In the genomic region with DNA sequence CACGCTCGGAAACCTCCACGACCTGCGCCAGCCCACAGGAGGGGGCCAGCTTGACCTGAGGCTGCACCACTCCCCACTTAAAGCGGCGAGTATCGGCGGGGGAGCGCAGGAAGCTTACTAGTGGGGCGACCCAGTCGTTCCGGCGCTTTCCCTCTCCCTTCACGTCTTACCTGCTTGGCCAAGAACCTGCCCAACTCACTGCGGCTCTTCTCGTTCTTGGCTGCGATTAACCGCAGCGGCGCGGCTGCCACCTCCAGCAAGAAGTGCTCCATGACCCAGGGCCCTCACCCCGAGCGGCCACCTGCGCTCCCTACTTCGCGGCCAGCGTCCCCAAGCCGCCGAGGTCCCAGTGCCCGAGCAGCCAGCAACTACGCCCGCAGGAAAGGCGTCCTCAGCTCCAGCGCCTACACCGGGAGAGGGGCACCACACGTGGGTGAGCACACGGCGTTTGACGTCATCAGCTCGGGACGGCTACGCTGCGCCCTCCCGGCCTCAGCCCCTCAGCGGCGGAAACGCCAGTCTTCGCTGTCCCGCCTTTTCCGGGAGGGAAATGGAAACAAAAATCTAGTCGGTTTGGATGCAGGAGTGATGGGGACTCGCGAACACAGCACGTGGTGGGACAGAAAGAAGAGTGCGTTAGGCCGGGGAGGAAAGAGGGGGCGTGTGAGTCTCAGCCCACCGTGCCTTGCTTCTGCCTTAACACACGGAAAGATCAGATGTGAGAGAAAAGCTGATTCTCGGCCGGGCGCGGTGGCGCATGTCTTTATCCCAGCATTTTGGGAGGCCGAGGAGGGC, we compare ENCODE assay signal across 8 cellular contexts. TPM values are rescaled to one million over a fixed set of nuclear protein-coding genes. Genes with fewer than 3 reads are reported as not detected.
DNase-seq lines count a peak whose midpoint lies in the region; ATAC-seq, FAIRE-seq and TF ChIP-seq lines count a peak whose summit lies in the region.

A gene with protein sequence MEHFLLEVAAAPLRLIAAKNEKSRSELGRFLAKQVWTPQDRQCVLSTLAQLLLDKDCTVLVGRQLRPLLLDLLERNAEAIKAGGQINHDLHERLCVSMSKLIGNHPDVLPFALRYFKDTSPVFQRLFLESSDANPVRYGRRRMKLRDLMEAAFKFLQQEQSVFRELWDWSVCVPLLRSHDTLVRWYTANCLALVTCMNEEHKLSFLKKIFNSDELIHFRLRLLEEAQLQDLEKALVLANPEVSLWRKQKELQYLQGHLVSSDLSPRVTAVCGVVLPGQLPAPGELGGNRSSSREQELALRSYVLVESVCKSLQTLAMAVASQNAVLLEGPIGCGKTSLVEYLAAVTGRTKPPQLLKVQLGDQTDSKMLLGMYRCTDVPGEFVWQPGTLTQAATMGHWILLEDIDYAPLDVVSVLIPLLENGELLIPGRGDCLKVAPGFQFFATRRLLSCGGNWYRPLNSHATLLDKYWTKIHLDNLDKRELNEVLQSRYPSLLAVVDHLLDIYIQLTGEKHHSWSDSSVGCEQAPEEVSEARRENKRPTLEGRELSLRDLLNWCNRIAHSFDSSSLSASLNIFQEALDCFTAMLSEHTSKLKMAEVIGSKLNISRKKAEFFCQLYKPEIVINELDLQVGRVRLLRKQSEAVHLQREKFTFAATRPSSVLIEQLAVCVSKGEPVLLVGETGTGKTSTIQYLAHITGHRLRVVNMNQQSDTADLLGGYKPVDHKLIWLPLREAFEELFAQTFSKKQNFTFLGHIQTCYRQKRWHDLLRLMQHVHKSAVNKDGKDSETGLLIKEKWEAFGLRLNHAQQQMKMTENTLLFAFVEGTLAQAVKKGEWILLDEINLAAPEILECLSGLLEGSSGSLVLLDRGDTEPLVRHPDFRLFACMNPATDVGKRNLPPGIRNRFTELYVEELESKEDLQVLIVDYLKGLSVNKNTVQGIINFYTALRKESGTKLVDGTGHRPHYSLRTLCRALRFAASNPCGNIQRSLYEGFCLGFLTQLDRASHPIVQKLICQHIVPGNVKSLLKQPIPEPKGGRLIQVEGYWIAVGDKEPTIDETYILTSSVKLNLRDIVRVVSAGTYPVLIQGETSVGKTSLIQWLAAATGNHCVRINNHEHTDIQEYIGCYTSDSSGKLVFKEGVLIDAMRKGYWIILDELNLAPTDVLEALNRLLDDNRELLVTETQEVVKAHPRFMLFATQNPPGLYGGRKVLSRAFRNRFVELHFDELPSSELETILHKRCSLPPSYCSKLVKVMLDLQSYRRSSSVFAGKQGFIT (N-terminal part only) (minus strand): TSS at position 459 of the 795 bp plus-strand sequence. CDS start 187 bp downstream, at position 272.

- peaks cover 45% of the 10 kb centered on the region for H3K79me2 ChIP-seq in OCI-LY1 (ENCODE audit: insufficient read depth, low read length)

- H3F3A ChIP-seq in OCI-LY1 (ENCODE audit: insufficient read depth, low read length): no peaks in the 10 kb centered on the region

- H3K36me3 ChIP-seq in HUES64 (ENCODE audit: insufficient read depth, low read length): no peaks in the 10 kb centered on the region
- no peaks in the 10 kb centered on the region for H3K36me3 ChIP-seq in OCI-LY1 (ENCODE audit: insufficient read depth, low read length)
- H3K36me3 ChIP-seq in mesodermal cell (ENCODE audit: control insufficient read depth, insufficient read depth, low read length): peaks cover 2% of the 10 kb centered on the region

- under 1% methylated on average over 65 of the region's 65 CpGs for WGBS in HUES64
- WGBS in mesodermal cell (ENCODE audit: insufficient coverage in 2 of 2), 2 experiments: 1 to 2% methylated on average over 59 to 65 of the region's 65 CpGs

- H3K9me2 ChIP-seq in OCI-LY1 (ENCODE audit: low read depth, low read length): no peaks in the 10 kb centered on the region

- H3K27ac ChIP-seq in HUES64 (ENCODE audit: low read depth, low read length): peak within 1 kb of the TSS; percentile 90
- H3K27ac ChIP-seq in OCI-LY1 (ENCODE audit: low read depth, low read length, poor library complexity, severe bottlenecking): peak within 1 kb of the TSS; percentile 63
- peak within 1 kb of the TSS; percentile 84 for H3K27ac ChIP-seq in mesodermal cell (ENCODE audit: low read depth, low read length, severe bottlenecking)

- H3K9ac ChIP-seq in HUES64 (ENCODE audit: low read depth, low read length): peak within 1 kb of the TSS; percentile 94
- peak within 1 kb of the TSS; percentile 73 for H3K9ac ChIP-seq in OCI-LY1 (ENCODE audit: low read length)

- TF ChIP-seq CTCF in OCI-LY1 (IDR thresholded peaks at IDR 0.05; ENCODE audit: low read length): no peak

- H3K27me3 ChIP-seq in HUES64 (ENCODE audit: insufficient read depth, low read length): no peaks in the 10 kb centered on the region
- no peaks in the 10 kb centered on the region for H3K27me3 ChIP-seq in OCI-LY1 (ENCODE audit: insufficient read depth, low read length)

- peak; percentile 96 for DNase-seq in D341Med (ENCODE audit: low spot score)
- peak; percentile 87 for DNase-seq in activated CD8-positive, alpha-beta memory T cell treated with anti-CD3 and anti-CD28 coated beads, Interleukin-2, amount 50 U/mL, for 4 hours
- peak; percentile 78 to 88 for DNase-seq in stimulated activated CD8-positive, alpha-beta memory T cell treated with anti-CD3 and anti-CD28 coated beads, Interleukin-15, amount 100 ng/mL, for 4 hours (ENCODE audit: low read depth in 2 of 2)

- H4K20me1 ChIP-seq in OCI-LY1 (ENCODE audit: insufficient read depth, low read length): no peaks in the 10 kb centered on the region

- H3K9me3 ChIP-seq in HUES64 (ENCODE audit: insufficient read depth, low read depth, low read length) (no peaks in the 10 kb centered on the region), OCI-LY1 (ENCODE audit: low read length) (no peaks in the 10 kb centered on the region), mesodermal cell (ENCODE audit: control insufficient read depth, low read length) (no peaks in the 10 kb centered on the region)

- H3K4me3 ChIP-seq in HUES64 (ENCODE audit: low read length) (peak within 1 kb of the TSS; percentile 96), OCI-LY1 (ENCODE audit: low read depth, low read length, poor library complexity, severe bottlenecking) (peak within 1 kb of the TSS; percentile 82), mesodermal cell (ENCODE audit: extremely low read depth, insufficient read depth, low read length, poor library complexity, severe bottlenecking) (peak within 1 kb of the TSS; percentile 97)

- FAIRE-seq in endometrium (lab: Jason Lieb, UNC): peak; percentile 78

- H2AFZ ChIP-seq in OCI-LY1 (ENCODE audit: low read length): no peak within 1 kb of the TSS

- ATAC-seq in GM21447 (IDR thresholded peaks at IDR 0.05; ENCODE audit: unreplicated experiment): peak; percentile 94

- H3K4me1 ChIP-seq in HUES64 (ENCODE audit: insufficient read depth, low read length) (peaks cover 22% of the 10 kb centered on the region), OCI-LY1 (ENCODE audit: insufficient read depth, low read length, severe bottlenecking) (peaks cover 30% of the 10 kb centered on the region), mesodermal cell (ENCODE audit: control insufficient read depth, insufficient read depth, low read length, poor library complexity, severe bottlenecking) (peaks cover 3% of the 10 kb centered on the region)

- H3K4me2 ChIP-seq in OCI-LY1 (ENCODE audit: low read length): peak within 1 kb of the TSS; percentile 81

RNA-seq across cellular contexts. Expression of the gene that starts here (rescaled TPM):
- 45.7 TPM for polyA plus RNA-seq in HUES64 (2013, experiment 1 of 2)
- 44.1 TPM for polyA plus RNA-seq in HUES64 (2013, experiment 2 of 2)
- polyA plus RNA-seq in mesodermal cell (2013, experiment 1 of 2): 20.3 TPM
- 13.7 TPM for polyA plus RNA-seq in mesodermal cell (2013, experiment 2 of 2)

Comparison
In these comparisons a context has a peak if more than half of its experiments do, and no peak if none do; other contexts are left out.
1. Peak in every context shown above with its lines: DNase-seq, ATAC-seq, H3K4me3 ChIP-seq and H3K27ac ChIP-seq.